In genomic region chrX:106014119-106014775, GRCh38 we compare ENCODE assay signal across 12 cellular contexts. TPM values are rescaled to one million over a fixed set of nuclear protein-coding genes. Genes with fewer than 3 reads are reported as not detected.
"Had no signal": no experiment of that assay in that cellular context is flagged by ENCODE, and none has a peak within 500 bp of the region (broad histone marks: within the 10 kb centered on the region; RNA-seq: fewer than 3 reads in every experiment).

No MANE protein-coding gene starts in this region.

- H3K27ac ChIP-seq: GM23248 had no signal

- H3K27ac Mint-ChIP-seq: GM23338, H9, HFFc6 had no signal

- H3K9ac ChIP-seq: GM23248 had no signal

- H3K4me1 ChIP-seq: HAP-1 had no signal

- FAIRE-seq: H1, H54 had no signal

- H3K4me2 ChIP-seq: GM23338 had no signal

- H3K4me1 Mint-ChIP-seq: GM23338, H9 had no signal

- H3K36me3 ChIP-seq: HAP-1 had no signal

- H2AFZ ChIP-seq: GM23248, GM23338 had no signal

- H3K4me3 ChIP-seq: GM23248, GM23338, HAP-1 had no signal

- H3K9me3 ChIP-seq: HAP-1 had no signal

- DNase-seq: GM23248, GOT3, H7, H9, HCEC 1CT, HFFc6 had no signal

- H3K4me3 Mint-ChIP-seq: GM23338, H9, HFFc6 had no signal

- ATAC-seq: GM23338, HCT116 had no signal

RNA-seq across cellular contexts. Expression of gene SERPINA7, which starts 24.3 kb away (rescaled TPM):
- total RNA-seq: GM23248, GM23338, H1, H4, H7, H9, HFFc6 had no signal
- polyA plus RNA-seq: GM23248, GM23338, H1 had no signal
